21 cellular contexts compared by ENCODE assay signal in genomic region chr6:47519279-47519678, GRCh38. TPM values are rescaled to one million over a fixed set of nuclear protein-coding genes. Genes with fewer than 3 reads are reported as not detected.
A peak's percentile ranks its signal among the peaks of the same experiment; 100 is the strongest.
DNase-seq lines count a peak whose midpoint lies in the region; FAIRE-seq lines count a peak whose summit lies in the region.
"Had no signal": no experiment of that assay in that cellular context is flagged by ENCODE, and none has a peak within 500 bp of the region (broad histone marks: within the 10 kb centered on the region; RNA-seq: fewer than 3 reads in every experiment).

No MANE protein-coding gene starts in this region.

- no peaks in the 10 kb centered on the region for H3K27me3 ChIP-seq in small intestine (ENCODE audit: control insufficient read depth in 2 of 2, insufficient read depth in 2 of 2, low read length in 2 of 2)
- H3K27me3 ChIP-seq: BLaER1, MG63 had no signal

- FAIRE-seq in small intestine (lab: Jason Lieb, UNC), result no peak
- FAIRE-seq: GM12878 had no signal

- peak; percentile 52 for DNase-seq in DMS 273 (lab: John Stamatoyannopoulos, UW; ENCODE audit: unreplicated experiment)
- no peak for DNase-seq in DMS 273 treated with DMSO at 0.1 percent for 48 hours (lab: John Stamatoyannopoulos, UW)
- DNase-seq in NCI-H69 (lab: John Stamatoyannopoulos, UW), result peak; percentile 77
- peak; percentile 32 for DNase-seq in kidney tubule cell (ENCODE audit: low spot score)
- peak; percentile 84 for DNase-seq in small intestine
- no peak for DNase-seq in GM19238 (ENCODE audit: insufficient read length, low spot score)
- no peak for DNase-seq in HCEC 1CT
- no peak for DNase-seq in NCI-H187 treated with DMSO at 0.1 percent for 48 hours (lab: John Stamatoyannopoulos, UW)
- DNase-seq: CD8-positive, alpha-beta memory T cell; DMS153; GM23248; MG63; NCI-H1105; NCI-H187; NCI-H2171 treated with DMSO at 0.1 percent for 48 hours; NCI-H526; PC-3 had no signal

- H3K4me1 ChIP-seq in small intestine (ENCODE audit: control insufficient read depth in 2 of 2, insufficient read depth in 1 of 2, low read depth in 1 of 2, low read length in 1 of 2), result peaks cover 0 to 10% of the 10 kb centered on the region in 2 donors
- H3K4me1 ChIP-seq: BLaER1 had no signal

- no peak overlapping the region for H3K4me3 ChIP-seq in small intestine (ENCODE audit: low read depth in 1 of 2, low read length in 2 of 2)
- H3K4me3 ChIP-seq: BLaER1, GM12878, GM23248, MG63 had no signal

- H3K9me3 ChIP-seq in small intestine (ENCODE audit: control insufficient read depth, low read depth), result no peaks in the 10 kb centered on the region
- H3K9me3 ChIP-seq: BLaER1, MG63 had no signal

- WGBS in small intestine, 3 donors, result 18 to 52% (median 37%) methylated on average over 2 of the region's 2 CpGs

- H3K36me3 ChIP-seq in small intestine (ENCODE audit: control insufficient read depth in 2 of 2, insufficient read depth in 2 of 2, low read length in 2 of 2), result no peaks in the 10 kb centered on the region
- H3K36me3 ChIP-seq: MG63 had no signal

- no peak overlapping the region for H3K27ac ChIP-seq in small intestine (ENCODE audit: low read depth in 1 of 2, low read length in 1 of 2)
- H3K27ac ChIP-seq: 22Rv1, BLaER1, GM23248, KMS-11 had no signal

RNA-seq across cellular contexts. Expression of gene CD2AP, which starts 41.7 kb away (rescaled TPM):
- 10 to 100 TPM; 24.4 to 68.7 (median 59.4) TPM for polyA plus RNA-seq in small intestine

Comparison
In these comparisons a context has a peak if more than half of its experiments do, and no peak if none do; other contexts are left out.
1. DNase-seq: peak in DMS 273 (single experiment), NCI-H69 (single experiment), kidney tubule cell (single experiment) and small intestine (single experiment); none in DMS 273 treated with DMSO at 0.1 percent for 48 hours (single experiment), GM19238 (single experiment), HCEC 1CT (single experiment) and NCI-H187 treated with DMSO at 0.1 percent for 48 hours (single experiment).